8 cellular contexts compared by ENCODE assay signal in genomic region chr9:137070201-137070905, GRCh38. TPM values are rescaled to one million over a fixed set of nuclear protein-coding genes. Genes with fewer than 3 reads are reported as not detected.
DNase-seq lines count a peak whose midpoint lies in the region; ATAC-seq and TF ChIP-seq lines count a peak whose summit lies in the region.

TSS of gene SAPCD2 (minus strand) at chr9:137070557. CDS start at chr9:137070460, 97 bp downstream.

- peak; percentile 74 for ATAC-seq in foreskin keratinocyte

- H3K9ac ChIP-seq in neuronal stem cell (ENCODE audit: low read depth, low read length, poor library complexity), result peak within 1 kb of the TSS; percentile 91

- H3K4me1 ChIP-seq in SJCRH30 (peaks cover 11% of the 10 kb centered on the region), foreskin keratinocyte (no peaks in the 10 kb centered on the region), neuronal stem cell (ENCODE audit: control insufficient read depth in 2 of 2, insufficient read depth in 1 of 2, low read depth in 1 of 2, low read length in 2 of 2) (peaks cover 15% of the 10 kb centered on the region in 2 donors)

- H3K23ac ChIP-seq in neuronal stem cell (ENCODE audit: low read depth, low read length, poor library complexity), result peak within 1 kb of the TSS; percentile 85

- no peaks in the 10 kb centered on the region for H3K27me3 ChIP-seq in SJCRH30
- peaks cover 6% of the 10 kb centered on the region for H3K27me3 ChIP-seq in foreskin keratinocyte
- H3K27me3 ChIP-seq in neuronal stem cell (ENCODE audit: control insufficient read depth in 3 of 3, insufficient read depth in 3 of 3, low read depth in 1 of 3, low read length in 3 of 3), result peaks cover 3 to 18% (median 18%) of the 10 kb centered on the region in 3 experiments

- TF ChIP-seq CTCF in foreskin keratinocyte (conservative IDR thresholded peaks at IDR 0.05), result no peak

- peak within 1 kb of the TSS; percentile 98 for H2BK15ac ChIP-seq in neuronal stem cell (ENCODE audit: low read length)

- no peak within 1 kb of the TSS for H3K4ac ChIP-seq in neuronal stem cell (ENCODE audit: low read length)

- peak within 1 kb of the TSS; percentile 90 for H2BK5ac ChIP-seq in neuronal stem cell (ENCODE audit: low read length)

- H3K9me3 ChIP-seq in SJCRH30 (replicated peaks) (no peaks in the 10 kb centered on the region), neuronal stem cell (replicated peaks in 1 of 2; ENCODE audit: control insufficient read depth in 2 of 2, insufficient read depth in 1 of 2, low read depth in 1 of 2, low read length in 2 of 2) (peaks cover 0 to 2% of the 10 kb centered on the region in 2 donors)

- H2AFZ ChIP-seq in neuronal stem cell (ENCODE audit: low read length), result peak within 1 kb of the TSS; percentile 94

- no CpG with 5 or more reads among the region's 74 CpGs for WGBS in neuronal stem cell (ENCODE audit: extremely low coverage in 2 of 2, insufficient read length in 2 of 2, insufficient replicate concordance in 1 of 2), 2 donors

- H3K27ac ChIP-seq in SJCRH30 (peak within 1 kb of the TSS; percentile 45), foreskin keratinocyte (no peak within 1 kb of the TSS), neuronal stem cell (replicated peaks; ENCODE audit: low read length) (peak within 1 kb of the TSS; percentile 19)

- H3K79me1 ChIP-seq in neuronal stem cell (ENCODE audit: low read depth, low read length), result peaks cover 9% of the 10 kb centered on the region

- peak within 1 kb of the TSS; percentile 38 for H3K14ac ChIP-seq in neuronal stem cell (ENCODE audit: low read length)

- H3K18ac ChIP-seq in neuronal stem cell (ENCODE audit: low read length), result peak within 1 kb of the TSS; percentile 95

- peak within 1 kb of the TSS; percentile 93 for H3K4me2 ChIP-seq in neuronal stem cell (ENCODE audit: insufficient read depth, low read length, poor library complexity, severe bottlenecking)

- peak within 1 kb of the TSS; percentile 87 for H2BK120ac ChIP-seq in neuronal stem cell (ENCODE audit: low read depth, low read length)

- H2BK12ac ChIP-seq in neuronal stem cell (ENCODE audit: low read length), result peak within 1 kb of the TSS; percentile 82

- H4K91ac ChIP-seq in neuronal stem cell (ENCODE audit: low read depth, low read length, poor library complexity), result peak within 1 kb of the TSS; percentile 72

- peak within 1 kb of the TSS; percentile 76 for H4K8ac ChIP-seq in neuronal stem cell (ENCODE audit: low read depth, low read length)

- 0 out of 2 replicates have a peak, but pooled peaks cover 4% of the 10 kb centered on the region for H3K36me3 ChIP-seq in SJCRH30
- H3K36me3 ChIP-seq in neuronal stem cell (replicated peaks in 1 of 2; ENCODE audit: control insufficient read depth in 2 of 2, insufficient read depth in 2 of 2, low read length in 2 of 2), result peaks cover 0 to 13% of the 10 kb centered on the region in 2 donors

- H2AK5ac ChIP-seq in neuronal stem cell (ENCODE audit: low read depth, low read length), result peak within 1 kb of the TSS; percentile 90

- H3K4me3 ChIP-seq in SJCRH30 (peak within 1 kb of the TSS; percentile 68), neuronal stem cell (ENCODE audit: low read length in 2 of 2) (peak within 1 kb of the TSS; percentile 75 to 87)

- DNase-seq in ELF-1 (ENCODE audit: low read depth, low spot score), result peak; percentile 97
- DNase-seq in HCEC 1CT, result peak; percentile 85
- peak; percentile 92 for DNase-seq in MV-4-11 (lab: John Stamatoyannopoulos, UW)
- DNase-seq in SJCRH30, result peak; percentile 95 to 97
- DNase-seq in activated gamma-delta T cell (lab: John Stamatoyannopoulos, UW), result peak; percentile 76
- DNase-seq in foreskin keratinocyte, result peak in 1 of 2 donors; percentile 66
- DNase-seq in neuronal stem cell (ENCODE audit: low spot score), result peak; percentile 86
- DNase-seq in superior temporal gyrus (ENCODE audit: extremely low spot score), result peak; percentile 96

RNA-seq across cellular contexts. Expression of gene SAPCD2, which starts in this region (rescaled TPM):
- 69.7 and 71.0 TPM in 2 replicates for total RNA-seq in SJCRH30 (2014; rRNA removed; shearing (Covaris generic))
- 4.8 and 5.2 TPM in 2 replicates for total RNA-seq in foreskin keratinocyte
- 3.3 and 3.6 TPM in 2 replicates for polyA plus RNA-seq in foreskin keratinocyte
- 15.6 TPM for polyA plus RNA-seq in neuronal stem cell (2013, experiment 1 of 2)
- 16.0 TPM for polyA plus RNA-seq in neuronal stem cell (2013, experiment 2 of 2)

Comparison
In these comparisons a context has a peak if more than half of its experiments do, and no peak if none do; other contexts are left out.
1. RNA of gene SAPCD2 (total RNA-seq): 69.7 to 71.0 TPM in SJCRH30; 4.8 to 5.2 TPM in foreskin keratinocyte; every median in the first group is over 10 times any median in the second.